Comparison of ENCODE assay signal across 13 cellular contexts in genomic region chr21:46431884-46432488, GRCh38. TPM values are rescaled to one million over a fixed set of nuclear protein-coding genes. Genes with fewer than 3 reads are reported as not detected.
A peak's percentile ranks its signal among the peaks of the same experiment; 100 is the strongest.
DNase-seq lines count a peak whose midpoint lies in the region; ATAC-seq and TF ChIP-seq lines count a peak whose summit lies in the region.
"Had no signal": no experiment of that assay in that cellular context is flagged by ENCODE, and none has a peak within 500 bp of the region (broad histone marks: within the 10 kb centered on the region; RNA-seq: fewer than 3 reads in every experiment).

No MANE protein-coding gene starts in this region.

- H3K9me3 Mint-ChIP-seq in stimulated activated naive CD8-positive, alpha-beta T cell treated with anti-CD3 and anti-CD28 coated beads, Interleukin-15, amount 100 ng/mL, for 72 hours: no peaks in the 10 kb centered on the region
- H3K9me3 Mint-ChIP-seq: activated T-cell treated with anti-CD3 and anti-CD28 coated beads, Interleukin-2, amount 50 U/mL, for 4 hours; brain had no signal

- no peak for DNase-seq in stimulated activated naive CD8-positive, alpha-beta T cell treated with anti-CD3 and anti-CD28 coated beads, Interleukin-15, amount 100 ng/mL, for 72 hours
- no peak for DNase-seq in stimulated activated naive CD8-positive, alpha-beta T cell treated with anti-CD3 and anti-CD28 coated beads, Interleukin-15, Interleukin-2, amounts not matched to agents 100 U/mL and 50 U/mL, for 24 hours
- DNase-seq in anterior cingulate cortex (lab: John Stamatoyannopoulos, UW): peak in 30 of 58 donors; percentile 6 to 72 (median 30)
- DNase-seq in medulla oblongata (ENCODE audit: extremely low spot score): peak; percentile 75
- DNase-seq in GM10266 (ENCODE audit: extremely low spot score): no peak
- no peak for DNase-seq in NCI-H774 (lab: John Stamatoyannopoulos, UW)
- no peak for DNase-seq in ureter (ENCODE audit: low spot score)
- DNase-seq in DMS153 (lab: John Stamatoyannopoulos, UW): no peak
- DNase-seq: activated T-cell treated with anti-CD3 and anti-CD28 coated beads, Interleukin-2, amount 50 U/mL, for 4 hours; left cardiac atrium; stimulated activated CD8-positive, alpha-beta memory T cell treated with anti-CD3 and anti-CD28 coated beads, Interleukin-4, amount 100 ng/mL, for 48 hours had no signal

- H3K4me3 Mint-ChIP-seq in stimulated activated naive CD8-positive, alpha-beta T cell treated with anti-CD3 and anti-CD28 coated beads, Interleukin-15, amount 100 ng/mL, for 72 hours: peak overlapping the region in 1 of 2 donors; percentile 15
- H3K4me3 Mint-ChIP-seq: activated T-cell treated with anti-CD3 and anti-CD28 coated beads, Interleukin-2, amount 50 U/mL, for 4 hours; brain had no signal

- H3K27me3 Mint-ChIP-seq in stimulated activated naive CD8-positive, alpha-beta T cell treated with anti-CD3 and anti-CD28 coated beads, Interleukin-15, amount 100 ng/mL, for 72 hours: no peaks in the 10 kb centered on the region
- H3K27me3 Mint-ChIP-seq: brain had no signal

- peak; percentile 22 for ATAC-seq in stimulated activated naive CD8-positive, alpha-beta T cell treated with anti-CD3 and anti-CD28 coated beads, Interleukin-15, amount 100 ng/mL, for 72 hours
- ATAC-seq in stimulated activated naive CD8-positive, alpha-beta T cell treated with anti-CD3 and anti-CD28 coated beads, Interleukin-15, Interleukin-2, amounts not matched to agents 100 U/mL and 50 U/mL, for 24 hours: no peak
- ATAC-seq: left cardiac atrium, SK-N-SH treated with all-trans-retinoic acid at 6 μM for 48 hours had no signal

- TF ChIP-seq CTCF in GM10266 (IDR thresholded peaks at IDR 0.05; ENCODE audit: control insufficient read depth, insufficient read depth, low read depth, missing control alignments): no peak

- H3K27ac Mint-ChIP-seq in stimulated activated naive CD8-positive, alpha-beta T cell treated with anti-CD3 and anti-CD28 coated beads, Interleukin-15, amount 100 ng/mL, for 72 hours: peak overlapping the region in 1 of 2 donors; percentile 45
- H3K27ac Mint-ChIP-seq: brain had no signal

- peaks cover 43% of the 10 kb centered on the region for H3K4me1 Mint-ChIP-seq in stimulated activated naive CD8-positive, alpha-beta T cell treated with anti-CD3 and anti-CD28 coated beads, Interleukin-15, amount 100 ng/mL, for 72 hours
- H3K4me1 Mint-ChIP-seq: brain had no signal

RNA-seq across cellular contexts. Expression of gene DIP2A, which starts 26.7 kb away (rescaled TPM):
- 52.9 TPM for total RNA-seq in ureter

Comparison
In these comparisons a context has a peak if more than half of its experiments do, and no peak if none do; other contexts are left out.
1. DNase-seq: peak in anterior cingulate cortex (30 of 58) and medulla oblongata (single experiment); none in stimulated activated naive CD8-positive, alpha-beta T cell treated with anti-CD3 and anti-CD28 coated beads, Interleukin-15, amount 100 ng/mL, for 72 hours (0 of 2), stimulated activated naive CD8-positive, alpha-beta T cell treated with anti-CD3 and anti-CD28 coated beads, Interleukin-15, Interleukin-2, amounts not matched to agents 100 U/mL and 50 U/mL, for 24 hours (single experiment), GM10266 (single experiment), NCI-H774 (single experiment), ureter (single experiment) and DMS153 (single experiment).